In the genomic region with DNA sequence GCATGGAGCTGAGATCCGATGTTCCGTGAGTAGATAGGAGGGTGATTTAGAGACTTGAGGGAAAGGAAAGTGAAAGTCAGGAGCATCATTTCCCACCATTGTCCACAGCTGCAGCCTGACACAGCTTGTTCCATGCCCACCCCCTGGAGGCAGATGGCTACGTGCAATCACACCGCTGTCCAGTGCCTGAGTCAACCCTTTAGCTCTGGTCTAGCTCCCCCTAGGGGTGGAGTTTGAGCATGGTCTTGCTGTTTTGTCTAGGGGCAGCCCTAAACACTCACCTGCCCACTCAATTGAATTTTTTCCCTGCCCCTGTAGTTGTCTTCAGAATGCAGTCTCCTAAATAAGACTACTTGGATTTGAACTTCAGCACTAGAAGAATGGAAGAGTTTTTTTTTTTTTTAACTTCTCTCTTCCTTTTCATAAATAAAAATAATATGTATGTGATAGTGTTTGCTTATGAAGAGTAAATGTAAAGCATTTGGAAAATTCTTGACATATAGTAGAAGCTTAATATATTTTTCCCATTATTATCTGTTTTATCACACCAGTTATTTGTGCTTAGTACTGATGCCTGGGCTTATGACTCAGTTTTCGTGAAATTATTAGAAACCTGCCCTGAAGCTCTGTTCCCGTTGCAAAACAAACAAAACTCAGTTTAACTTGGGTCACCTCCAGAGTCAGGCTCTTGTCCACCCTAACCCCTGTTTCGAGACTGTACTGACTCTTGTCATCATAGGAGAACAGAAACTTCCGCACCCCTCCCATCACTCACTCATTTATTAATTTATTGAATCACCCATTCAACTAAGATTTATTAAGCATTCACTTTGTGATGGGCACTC, we compare ENCODE assay signal across 1 cellular context.
TF ChIP-seq lines count a peak whose summit lies in the region.

No MANE protein-coding gene starts in this region.

TF ChIP-seq in GM23338, 12 proteins besides CTCF, POLR2A, EP300 and RAD21:
- peak; percentile 93 for TF ChIP-seq ZNF462 (CRISPR knock-in tag; IDR thresholded peaks at IDR 0.05)
- no peak for TF ChIP-seq STAT1 (IDR thresholded peaks at IDR 0.05; ENCODE audit: unreplicated experiment)
- TF ChIP-seq POLR2AphosphoS5 (IDR thresholded peaks at IDR 0.05; ENCODE audit: low read depth) = no peak
- TF ChIP-seq CREB1 (CRISPR knock-in tag; IDR thresholded peaks at IDR 0.05; ENCODE audit: low read depth) = no peak
- TF ChIP-seq ZNF114 (CRISPR knock-in tag; IDR thresholded peaks at IDR 0.05) = no peak
- no peak for TF ChIP-seq NANOG (IDR thresholded peaks at IDR 0.05; ENCODE audit: borderline replicate concordance)
- peak; percentile 36 for TF ChIP-seq REST (IDR thresholded peaks at IDR 0.05; ENCODE audit: unreplicated experiment)
- TF ChIP-seq JUNB (IDR thresholded peaks at IDR 0.05; ENCODE audit: unreplicated experiment) = no peak
- no peak for TF ChIP-seq EZH2 (IDR thresholded peaks at IDR 0.05; ENCODE audit: low read depth, unreplicated experiment)
- TF ChIP-seq ZNF331 (CRISPR knock-in tag; IDR thresholded peaks at IDR 0.05; ENCODE audit: low read depth) = no peak
- TF ChIP-seq, protein P1, sequence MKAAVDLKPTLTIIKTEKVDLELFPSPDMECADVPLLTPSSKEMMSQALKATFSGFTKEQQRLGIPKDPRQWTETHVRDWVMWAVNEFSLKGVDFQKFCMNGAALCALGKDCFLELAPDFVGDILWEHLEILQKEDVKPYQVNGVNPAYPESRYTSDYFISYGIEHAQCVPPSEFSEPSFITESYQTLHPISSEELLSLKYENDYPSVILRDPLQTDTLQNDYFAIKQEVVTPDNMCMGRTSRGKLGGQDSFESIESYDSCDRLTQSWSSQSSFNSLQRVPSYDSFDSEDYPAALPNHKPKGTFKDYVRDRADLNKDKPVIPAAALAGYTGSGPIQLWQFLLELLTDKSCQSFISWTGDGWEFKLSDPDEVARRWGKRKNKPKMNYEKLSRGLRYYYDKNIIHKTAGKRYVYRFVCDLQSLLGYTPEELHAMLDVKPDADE (IDR thresholded peaks at IDR 0.05) = no peak
- no peak for TF ChIP-seq EZH2phosphoT487 (IDR thresholded peaks at IDR 0.05; ENCODE audit: unreplicated experiment)
